25 cellular contexts compared by ENCODE assay signal in genomic region chr6:166036321-166037105, GRCh38.
"Had no signal": no experiment of that assay in that cellular context is flagged by ENCODE, and none has a peak within 500 bp of the region (broad histone marks: within the 10 kb centered on the region; RNA-seq: fewer than 3 reads in every experiment).

No MANE protein-coding gene starts in this region.

- FAIRE-seq: colon had no signal

- H3K27me3 Mint-ChIP-seq: activated CD4-positive, alpha-beta T cell treated with anti-CD3 and anti-CD28 coated beads, Interleukin-2, amount 10 ng/mL, durations not matched to agents 24 days and 14 days had no signal

- H3K4me1 Mint-ChIP-seq: activated B cell treated with CpG ODN at 0.5 μM for 24 hours; activated CD4-positive, alpha-beta T cell treated with anti-CD3 and anti-CD28 coated beads, Interleukin-2, amount 10 ng/mL, durations not matched to agents 24 days and 14 days; activated naive CD8-positive, alpha-beta T cell treated with anti-CD3 and anti-CD28 coated beads, Interleukin-2, amount 50 U/mL, for 24 hours had no signal

- DNase-seq: activated B cell treated with CpG ODN at 0.5 μM for 24 hours; activated CD4-positive, alpha-beta T cell treated with anti-CD3 and anti-CD28 coated beads for 1 hour; activated CD4-positive, alpha-beta T cell treated with anti-CD3 and anti-CD28 coated beads, Interleukin-2, amount 10 ng/mL, durations not matched to agents 24 days and 14 days; activated CD4-positive, alpha-beta T cell treated with anti-CD3 and anti-CD28 coated beads, Interleukin-2, amount 50 U/mL, for 48 hours; activated effector memory CD4-positive, alpha-beta T cell treated with anti-CD3 and anti-CD28 coated beads, Interleukin-2, amount 50 U/mL, for 16 hours; activated naive CD4-positive, alpha-beta T cell treated with Interleukin-2 at 50 U/mL for 16 hours; activated naive CD8-positive, alpha-beta T cell treated with anti-CD3 and anti-CD28 coated beads, Interleukin-2, amount 50 U/mL, for 24 hours; activated T-cell treated with anti-CD3 and anti-CD28 coated beads, Interleukin-2, amount 50 U/mL, for 4 hours; amygdala; cerebellar nuclear complex; NCI-H1092; NCI-H1417; NCI-H2029 treated with DMSO at 0.1 percent for 48 hours; NCI-H510A treated with DMSO at 0.1 percent for 48 hours; NCI-H69; NK-92 treated with Interleukin-12 subunit alpha and Interleukin-12 subunit beta, amount 100 ng/mL, for 24 hours; OCI-M1; SHP77; SW 1271 had no signal

- H3K9me3 ChIP-seq: SJSA1 had no signal

- H3K27ac ChIP-seq: SJSA1 had no signal

- H3K9me3 Mint-ChIP-seq: activated CD4-positive, alpha-beta T cell treated with anti-CD3 and anti-CD28 coated beads, Interleukin-2, amount 10 ng/mL, durations not matched to agents 24 days and 14 days; T-helper 2 cell treated with Interferon-gamma antibody and Interleukin-4, amounts not matched to agents 5 μg/mL and 100 μg/mL, for 36 hours had no signal

- H3K36me3 ChIP-seq: SJSA1 had no signal

- H3K27me3 ChIP-seq: SJSA1 had no signal

- H3K27ac Mint-ChIP-seq: activated B cell treated with CpG ODN at 0.5 μM for 24 hours; activated CD4-positive, alpha-beta T cell treated with anti-CD3 and anti-CD28 coated beads, Interleukin-2, amount 10 ng/mL, durations not matched to agents 24 days and 14 days; activated naive CD4-positive, alpha-beta T cell treated with anti-CD3 and anti-CD28 coated beads, Interleukin-2, amount 50 U/mL, for 72 hours; activated naive CD8-positive, alpha-beta T cell treated with anti-CD3 and anti-CD28 coated beads, Interleukin-2, amount 50 U/mL, for 24 hours; T-helper 2 cell treated with Interferon-gamma antibody and Interleukin-4, amounts not matched to agents 5 μg/mL and 100 μg/mL, for 36 hours had no signal

- ATAC-seq: activated naive CD4-positive, alpha-beta T cell treated with anti-CD3 and anti-CD28 coated beads, Interleukin-2, amount 50 U/mL, for 72 hours; activated naive CD8-positive, alpha-beta T cell treated with anti-CD3 and anti-CD28 coated beads, Interleukin-2, amount 50 U/mL, for 24 hours; activated T-cell treated with anti-CD3 and anti-CD28 coated beads, Interleukin-2, amount 50 U/mL, for 4 hours; Panc1; SK-N-SH treated with all-trans-retinoic acid at 6 μM for 48 hours had no signal

- H3K4me3 ChIP-seq: SJSA1 had no signal

- H3K4me3 Mint-ChIP-seq: activated B cell treated with CpG ODN at 0.5 μM for 24 hours; activated CD4-positive, alpha-beta T cell treated with anti-CD3 and anti-CD28 coated beads, Interleukin-2, amount 10 ng/mL, durations not matched to agents 24 days and 14 days; activated naive CD8-positive, alpha-beta T cell treated with anti-CD3 and anti-CD28 coated beads, Interleukin-2, amount 50 U/mL, for 24 hours; activated T-cell treated with anti-CD3 and anti-CD28 coated beads, Interleukin-2, amount 50 U/mL, for 4 hours; T-helper 2 cell treated with Interferon-gamma antibody and Interleukin-4, amounts not matched to agents 5 μg/mL and 100 μg/mL, for 36 hours had no signal

- H3K36me3 Mint-ChIP-seq: activated naive CD4-positive, alpha-beta T cell treated with anti-CD3 and anti-CD28 coated beads, Interleukin-2, amount 50 U/mL, for 72 hours had no signal
